In genomic region chr13:92775631-92776030, GRCh38 we compare ENCODE assay signal across 26 cellular contexts.
"Had no signal": no experiment of that assay in that cellular context is flagged by ENCODE, and none has a peak within 500 bp of the region (broad histone marks: within the 10 kb centered on the region; RNA-seq: fewer than 3 reads in every experiment).

No MANE protein-coding gene starts in this region.

- H3K9me3 ChIP-seq: ovary, psoas muscle, right lobe of liver, sigmoid colon, stomach, thoracic aorta, thyroid gland, tibial nerve, upper lobe of left lung, vagina had no signal

- H3K36me3 ChIP-seq: neural progenitor cell, ovary, right lobe of liver, sigmoid colon, stomach, thoracic aorta, thyroid gland, tibial nerve, upper lobe of left lung, vagina had no signal

- H3K27me3 ChIP-seq: neural progenitor cell, ovary, right lobe of liver, sigmoid colon, stomach, thyroid gland, tibial nerve, upper lobe of left lung, vagina had no signal

- H3K4me3 ChIP-seq: neural progenitor cell, ovary, psoas muscle, right lobe of liver, sigmoid colon, stomach, thoracic aorta, thyroid gland, tibial nerve, upper lobe of left lung, vagina had no signal

- H2AFZ ChIP-seq: neural progenitor cell, parathyroid adenoma had no signal

- FAIRE-seq: small intestine, urothelium cell line had no signal

- H3K79me2 ChIP-seq: parathyroid adenoma had no signal

- H3K9ac ChIP-seq: neural progenitor cell, parathyroid adenoma had no signal

- DNase-seq: natural killer cell; occipital lobe; ovary; posterior cingulate gyrus; psoas muscle; right cardiac atrium; right lobe of liver; sigmoid colon; small intestine; stimulated activated CD4-positive, alpha-beta T cell treated with anti-CD3 and anti-CD28 coated beads, Interleukin-15, amount 100 ng/mL, for 24 hours; stimulated activated CD4-positive, alpha-beta T cell treated with anti-CD3 and anti-CD28 coated beads, Interleukin-2, amount 100 ng/mL, for 24 hours; stimulated activated CD4-positive, alpha-beta T cell treated with anti-CD3 and anti-CD28 coated beads, Interleukin-2, amount 100 ng/mL, for 48 hours; stimulated activated CD4-positive, alpha-beta T cell treated with anti-CD3 and anti-CD28 coated beads, Interleukin-4, amount 100 ng/mL, for 24 hours; stimulated activated naive B cell treated with anti-CD40 and anti-IgM and Interleukin-4, amounts not matched to agents 10 μg/mL and 1 μg/mL and 100 μg/mL, for 72 hours; stimulated activated naive CD4-positive, alpha-beta T cell treated with Interleukin-2 at 50 U/mL for 16 hours; stomach; thyroid gland; trophoblast cell; upper lobe of left lung had no signal

- ATAC-seq: natural killer cell; psoas muscle; right cardiac atrium; right lobe of liver; stimulated activated effector memory CD8-positive, alpha-beta T cell treated with anti-CD3 and anti-CD28 coated beads, Interleukin-12 subunit alpha, Interleukin-12 subunit beta, amount 100 ng/mL, for 72 hours; stimulated activated naive B cell treated with anti-CD40 and anti-IgM and Interleukin-4, amounts not matched to agents 10 μg/mL and 1 μg/mL and 100 μg/mL, for 72 hours had no signal

- H3K4me1 ChIP-seq: neural progenitor cell, parathyroid adenoma, psoas muscle, right lobe of liver, sigmoid colon, stomach, thyroid gland, tibial nerve, upper lobe of left lung, vagina had no signal

- H3K4me2 ChIP-seq: neural progenitor cell had no signal

- H3K27ac ChIP-seq: neural progenitor cell, ovary, parathyroid adenoma, psoas muscle, right lobe of liver, sigmoid colon, stomach, thoracic aorta, thyroid gland, tibial nerve, upper lobe of left lung, vagina had no signal
